In genomic region chr9:4662989-4663792, GRCh38 we compare ENCODE assay signal across 9 cellular contexts. TPM values are rescaled to one million over a fixed set of nuclear protein-coding genes. Genes with fewer than 3 reads are reported as not detected.
DNase-seq lines count a peak whose midpoint lies in the region; ATAC-seq and TF ChIP-seq lines count a peak whose summit lies in the region.
"Had no signal": no experiment of that assay in that cellular context is flagged by ENCODE, and none has a peak within 500 bp of the region (broad histone marks: within the 10 kb centered on the region; RNA-seq: fewer than 3 reads in every experiment).

No MANE protein-coding gene starts in this region.

- no peak for TF ChIP-seq CTCF in HFF-Myc (IDR thresholded peaks at IDR 0.05; ENCODE audit: low read depth, low read length, missing control alignments)
- TF ChIP-seq CTCF in stomach (IDR thresholded peaks at IDR 0.05), result peak in 1 of 7 experiments; percentile 3

- H3K4me1 Mint-ChIP-seq in CD4-positive, CD25-positive, alpha-beta regulatory T cell, result peaks cover 44 to 70% (median 60%) of the 10 kb centered on the region in 4 donors
- H3K4me1 Mint-ChIP-seq in activated T-helper 1 cell treated with anti-CD3 and anti-CD28 coated beads, Interleukin-12 subunit alpha, Interleukin-12 subunit beta, Interleukin-2, Interleukin-4 antibody, amounts not matched to agents 30 ng/mL and 10 ng/mL and 1 ng/mL, durations not matched to agents 14 hours and 24 hours and 36 hours (ENCODE audit: low read depth), result peaks cover 66% of the 10 kb centered on the region

- peak overlapping the region; percentile 87 for H3K4me3 ChIP-seq in CD4-positive, CD25-positive, alpha-beta regulatory T cell (ENCODE audit: low read depth, low read length)
- peak overlapping the region; percentile 75 for H3K4me3 ChIP-seq in HFF-Myc (replicated peaks; ENCODE audit: low read depth, low read length)
- H3K4me3 ChIP-seq in iPS-18c (ENCODE audit: insufficient read depth, low read depth, low read length), result peak overlapping the region; percentile 89
- peak overlapping the region; percentile 69 to 95 (median 77) for H3K4me3 ChIP-seq in stomach

- H3K27me3 ChIP-seq in CD4-positive, CD25-positive, alpha-beta regulatory T cell (ENCODE audit: control insufficient read depth, insufficient read depth, low read length), result peaks cover 3% of the 10 kb centered on the region
- no peaks in the 10 kb centered on the region for H3K27me3 ChIP-seq in stomach

- no peaks in the 10 kb centered on the region for H3K36me3 Mint-ChIP-seq in CD4-positive, CD25-positive, alpha-beta regulatory T cell
- H3K36me3 Mint-ChIP-seq in activated T-helper 1 cell treated with anti-CD3 and anti-CD28 coated beads, Interleukin-12 subunit alpha, Interleukin-12 subunit beta, Interleukin-2, Interleukin-4 antibody, amounts not matched to agents 30 ng/mL and 10 ng/mL and 1 ng/mL, durations not matched to agents 14 hours and 24 hours and 36 hours (ENCODE audit: low read depth), result peaks cover 7% of the 10 kb centered on the region

- H3K36me3 ChIP-seq in CD4-positive, CD25-positive, alpha-beta regulatory T cell (ENCODE audit: control insufficient read depth, insufficient read depth, low read length), result no peaks in the 10 kb centered on the region
- H3K36me3 ChIP-seq in stomach, result no peaks in the 10 kb centered on the region

- WGBS in stomach, 5 donors, result 20 to 44% (median 24%) methylated on average over 13 of the region's 13 CpGs

- no peak for ATAC-seq in CD4-positive, CD25-positive, alpha-beta regulatory T cell (ENCODE audit: low read depth in 2 of 2)
- ATAC-seq in GM21619 (IDR thresholded peaks at IDR 0.05; ENCODE audit: unreplicated experiment) (no peak), GM18858 (IDR thresholded peaks at IDR 0.05; ENCODE audit: unreplicated experiment) (no peak), GM19463 (IDR thresholded peaks at IDR 0.05; ENCODE audit: unreplicated experiment) (no peak)

- no peaks in the 10 kb centered on the region for H3K9me3 Mint-ChIP-seq in CD4-positive, CD25-positive, alpha-beta regulatory T cell
- no peaks in the 10 kb centered on the region for H3K9me3 Mint-ChIP-seq in activated T-helper 1 cell treated with anti-CD3 and anti-CD28 coated beads, Interleukin-12 subunit alpha, Interleukin-12 subunit beta, Interleukin-2, Interleukin-4 antibody, amounts not matched to agents 30 ng/mL and 10 ng/mL and 1 ng/mL, durations not matched to agents 14 hours and 24 hours and 36 hours

- TF ChIP-seq POLR2A in stomach (IDR thresholded peaks at IDR 0.05), result no peak

- no peaks in the 10 kb centered on the region for H3K27me3 Mint-ChIP-seq in CD4-positive, CD25-positive, alpha-beta regulatory T cell
- peaks cover 12% of the 10 kb centered on the region for H3K27me3 Mint-ChIP-seq in activated T-helper 1 cell treated with anti-CD3 and anti-CD28 coated beads, Interleukin-12 subunit alpha, Interleukin-12 subunit beta, Interleukin-2, Interleukin-4 antibody, amounts not matched to agents 30 ng/mL and 10 ng/mL and 1 ng/mL, durations not matched to agents 14 hours and 24 hours and 36 hours (ENCODE audit: insufficient read depth)

- H3K4me1 ChIP-seq in CD4-positive, CD25-positive, alpha-beta regulatory T cell (ENCODE audit: control insufficient read depth, insufficient read depth, low read length, poor library complexity, severe bottlenecking), result peaks cover 62% of the 10 kb centered on the region
- peaks cover 37 to 61% (median 48%) of the 10 kb centered on the region in 4 donors for H3K4me1 ChIP-seq in stomach

- H3K27ac ChIP-seq in CD4-positive, CD25-positive, alpha-beta regulatory T cell (ENCODE audit: insufficient read depth, low read length, poor library complexity, severe bottlenecking), result peak overlapping the region; percentile 72
- H3K27ac ChIP-seq in stomach, result peak overlapping the region; percentile 88 to 96 (median 93)

- TF ChIP-seq EP300 in stomach (IDR thresholded peaks at IDR 0.05), result no peak

- peak in 2 of 3 donors; percentile 6 to 47 for DNase-seq in CD4-positive, CD25-positive, alpha-beta regulatory T cell
- no peak for DNase-seq in HFF-Myc (ENCODE audit: extremely low read depth, low read depth)
- DNase-seq in activated T-helper 1 cell treated with anti-CD3 and anti-CD28 coated beads, Interleukin-12 subunit alpha, Interleukin-12 subunit beta, Interleukin-2, Interleukin-4 antibody, amounts not matched to agents 30 ng/mL and 10 ng/mL and 1 ng/mL, durations not matched to agents 14 hours and 24 hours and 36 hours (ENCODE audit: low spot score), result no peak
- no peak for DNase-seq in stomach

- peak overlapping the region; percentile 94 to 100 (median 96) for H3K4me3 Mint-ChIP-seq in CD4-positive, CD25-positive, alpha-beta regulatory T cell
- H3K4me3 Mint-ChIP-seq in activated T-helper 1 cell treated with anti-CD3 and anti-CD28 coated beads, Interleukin-12 subunit alpha, Interleukin-12 subunit beta, Interleukin-2, Interleukin-4 antibody, amounts not matched to agents 30 ng/mL and 10 ng/mL and 1 ng/mL, durations not matched to agents 14 hours and 24 hours and 36 hours, result peak overlapping the region; percentile 89

- H3K27ac Mint-ChIP-seq in CD4-positive, CD25-positive, alpha-beta regulatory T cell, result peak overlapping the region; percentile 85 to 98 (median 89)
- peak overlapping the region; percentile 62 for H3K27ac Mint-ChIP-seq in activated T-helper 1 cell treated with anti-CD3 and anti-CD28 coated beads, Interleukin-12 subunit alpha, Interleukin-12 subunit beta, Interleukin-2, Interleukin-4 antibody, amounts not matched to agents 30 ng/mL and 10 ng/mL and 1 ng/mL, durations not matched to agents 14 hours and 24 hours and 36 hours

- intact Hi-C loops in activated T-helper 1 cell treated with anti-CD3 and anti-CD28 coated beads, Interleukin-12 subunit alpha, Interleukin-12 subunit beta, Interleukin-2, Interleukin-4 antibody, amounts not matched to agents 30 ng/mL and 10 ng/mL and 1 ng/mL, durations not matched to agents 14 hours and 24 hours and 36 hours (cut with micrococcal nuclease), result loop anchor here (1.0 to 10.0 kb wide), 6 partner anchors 16 to 1278 kb away; partner anchors contain the start of gene CDC37L1
- intact Hi-C loops in stomach (cut with DNase I; ENCODE audit: low total_unique reads), result no loop called here

- H3K9me3 ChIP-seq in CD4-positive, CD25-positive, alpha-beta regulatory T cell (ENCODE audit: control insufficient read depth in 2 of 2, low read length in 2 of 2), result no peaks in the 10 kb centered on the region
- H3K9me3 ChIP-seq in iPS-18c (ENCODE audit: control insufficient read depth, insufficient read depth, low read length) (no peaks in the 10 kb centered on the region), stomach (no peaks in the 10 kb centered on the region)

RNA-seq across cellular contexts. Expression of gene PLPP6, which starts 1.1 kb away (rescaled TPM):
- total RNA-seq in CD4-positive, CD25-positive, alpha-beta regulatory T cell, result 7.3 TPM
- polyA plus RNA-seq in CD4-positive, CD25-positive, alpha-beta regulatory T cell, result 1 to 10 TPM; 5.0 to 9.6 (median 8.9) TPM
- 5.3 and 5.7 TPM in 2 replicates for total RNA-seq in activated T-helper 1 cell treated with anti-CD3 and anti-CD28 coated beads, Interleukin-12 subunit alpha, Interleukin-12 subunit beta, Interleukin-2, Interleukin-4 antibody, amounts not matched to agents 30 ng/mL and 10 ng/mL and 1 ng/mL, durations not matched to agents 14 hours and 24 hours and 36 hours
- 10 to 100 TPM in 1 of 5 donors, 1 to 10 TPM in 3, not detected in 1; 6.7 to 11.0 (median 8.1) TPM for total RNA-seq in stomach
- polyA plus RNA-seq in stomach, result 1 to 10 TPM; 3.5 to 6.6 (median 5.2) TPM

RNA-seq across cellular contexts. Expression of gene SPATA6L, which starts 3.1 kb away (rescaled TPM):
- 2.5 TPM for total RNA-seq in CD4-positive, CD25-positive, alpha-beta regulatory T cell
- 1 to 10 TPM in 2 of 4 donors, under 1 TPM in 2; 0.21 to 1.9 (median 0.99) TPM for polyA plus RNA-seq in CD4-positive, CD25-positive, alpha-beta regulatory T cell
- total RNA-seq in activated T-helper 1 cell treated with anti-CD3 and anti-CD28 coated beads, Interleukin-12 subunit alpha, Interleukin-12 subunit beta, Interleukin-2, Interleukin-4 antibody, amounts not matched to agents 30 ng/mL and 10 ng/mL and 1 ng/mL, durations not matched to agents 14 hours and 24 hours and 36 hours, result not detected in 2 replicates
- 10 to 100 TPM in 2 of 5 donors, 1 to 10 TPM in 3; 5.4 to 32.7 (median 8.8) TPM for total RNA-seq in stomach
- 1 to 10 TPM; 2.3 to 4.8 (median 4.0) TPM for polyA plus RNA-seq in stomach
- total RNA-seq: LHCN-M2 had no signal

RNA-seq across cellular contexts. Expression of gene CDC37L1, which starts 16.2 kb away (rescaled TPM):
- 26.2 TPM for total RNA-seq in CD4-positive, CD25-positive, alpha-beta regulatory T cell
- polyA plus RNA-seq in CD4-positive, CD25-positive, alpha-beta regulatory T cell, result 10 to 100 TPM; 14.3 to 27.3 (median 22.6) TPM
- total RNA-seq in activated T-helper 1 cell treated with anti-CD3 and anti-CD28 coated beads, Interleukin-12 subunit alpha, Interleukin-12 subunit beta, Interleukin-2, Interleukin-4 antibody, amounts not matched to agents 30 ng/mL and 10 ng/mL and 1 ng/mL, durations not matched to agents 14 hours and 24 hours and 36 hours, result 11.1 and 11.3 TPM in 2 replicates
- 10 to 100 TPM in 4 of 5 donors, 1 to 10 TPM in 1; 3.5 to 56.7 (median 23.7) TPM for total RNA-seq in stomach
- polyA plus RNA-seq in stomach, result 10 to 100 TPM in 2 of 3 donors, 1 to 10 TPM in 1; 8.1 to 20.3 (median 11.8) TPM

Comparison
In these comparisons a context has a peak if more than half of its experiments do, and no peak if none do; other contexts are left out.
1. DNase-seq: peak in CD4-positive, CD25-positive, alpha-beta regulatory T cell (2 of 3); none in HFF-Myc (single experiment), activated T-helper 1 cell treated with anti-CD3 and anti-CD28 coated beads, Interleukin-12 subunit alpha, Interleukin-12 subunit beta, Interleukin-2, Interleukin-4 antibody, amounts not matched to agents 30 ng/mL and 10 ng/mL and 1 ng/mL, durations not matched to agents 14 hours and 24 hours and 36 hours (single experiment) and stomach (single experiment).
2. Peak in every context shown above with its lines, with median percentiles within 50 percentile points of each other: H3K4me3 ChIP-seq.